Comparison of ENCODE assay signal across 8 cellular contexts in the genomic region with DNA sequence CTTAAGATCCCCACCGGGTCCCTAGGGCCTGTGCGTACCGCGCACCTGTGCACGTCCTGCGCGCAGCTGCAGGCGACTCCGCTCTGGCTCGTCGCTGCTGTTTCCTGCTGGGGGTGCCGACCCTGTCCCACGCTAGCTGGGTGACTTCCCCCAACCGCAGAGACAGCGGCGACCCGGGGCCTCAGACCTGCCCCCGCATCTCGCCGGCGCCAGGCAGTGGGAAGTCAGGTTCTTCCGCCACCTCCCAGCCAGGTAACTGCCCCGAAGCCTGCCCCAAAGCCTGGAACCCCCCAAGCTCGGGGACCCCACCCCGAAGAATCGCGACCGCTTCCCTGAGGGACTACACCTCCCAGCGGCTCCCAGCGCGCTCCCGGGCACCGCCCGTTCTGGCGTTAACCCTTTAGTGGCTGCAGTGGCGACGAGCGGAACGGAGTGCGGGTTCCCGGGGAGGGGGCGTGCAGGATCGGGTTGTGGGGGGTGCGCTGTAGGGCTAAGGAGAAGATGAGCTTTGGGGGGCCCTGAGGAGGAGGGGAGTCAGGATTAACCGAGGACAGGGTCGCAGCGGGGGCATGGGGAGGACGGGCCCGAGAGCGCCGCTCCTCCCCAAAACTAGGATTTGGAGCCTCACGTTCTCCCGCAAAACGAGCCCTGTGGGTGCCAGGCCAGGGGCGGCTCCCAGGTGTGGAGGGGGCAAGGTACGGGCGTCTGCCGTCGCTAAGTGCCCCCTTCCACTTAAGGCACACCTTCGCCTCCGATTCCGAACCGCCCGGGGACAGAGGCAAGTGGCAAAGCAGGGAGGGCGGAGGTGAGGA. TPM values are rescaled to one million over a fixed set of nuclear protein-coding genes. Genes with fewer than 3 reads are reported as not detected.
DNase-seq lines count a peak whose midpoint lies in the region; ATAC-seq and TF ChIP-seq lines count a peak whose summit lies in the region.

No MANE protein-coding gene starts in this region.

- no peak overlapping the region for H3K27ac ChIP-seq in mammary epithelial cell (ENCODE audit: insufficient read depth, low read depth, low read length)

- H3K36me3 ChIP-seq in mammary epithelial cell (ENCODE audit: insufficient read depth, low read length), result no peaks in the 10 kb centered on the region
- H3K36me3 ChIP-seq in kidney epithelial cell (ENCODE audit: control insufficient read depth, insufficient read depth, low read length), result no peaks in the 10 kb centered on the region

- TF ChIP-seq CTCF in GM10266 (IDR thresholded peaks at IDR 0.05; ENCODE audit: control insufficient read depth, insufficient read depth, low read depth, missing control alignments), result no peak
- no peak for TF ChIP-seq CTCF in mammary epithelial cell (conservative IDR thresholded peaks at IDR 0.05 in 1 of 2, IDR thresholded peaks at IDR 0.05 in 1 of 2; ENCODE audit: extremely low read depth in 1 of 2, insufficient read depth in 1 of 2, low read depth in 1 of 2, low read length in 2 of 2)
- no peak for TF ChIP-seq CTCF in kidney epithelial cell (IDR thresholded peaks at IDR 0.05; ENCODE audit: insufficient read depth, low read length, poor library complexity, severe bottlenecking)

- WGBS in mammary epithelial cell (ENCODE audit: low coverage, missing lambda C conversion rate), result 4% methylated on average over 5 of the region's 65 CpGs

- H4K20me1 ChIP-seq in mammary epithelial cell (ENCODE audit: insufficient read depth, low read length), result no peaks in the 10 kb centered on the region

- BruUV-seq in mammary epithelial cell (replicated peaks; lab: Mats Ljungman, UMichigan), result no TSS peak

- DNase-seq in GM10266 (ENCODE audit: extremely low spot score) (peak; percentile 67), T-helper 22 cell (ENCODE audit: low read depth) (peak; percentile 43), mammary epithelial cell (no peak), kidney epithelial cell (ENCODE audit: low read depth) (no peak), GM19240 (ENCODE audit: insufficient read length, low spot score) (no peak)
- DNase-seq in stimulated activated CD4-positive, alpha-beta T cell treated with anti-CD3 and anti-CD28 coated beads, Interleukin-15, amount 100 ng/mL, for 48 hours (ENCODE audit: low read depth in 2 of 2), result peak; percentile 14 to 34

- intact Hi-C loops in mammary epithelial cell (cut with micrococcal nuclease), result no loop called here

- ATAC-seq in HG03139 (IDR thresholded peaks at IDR 0.05; ENCODE audit: unreplicated experiment), result peak; percentile 54
- ATAC-seq in GM21723 (IDR thresholded peaks at IDR 0.05; ENCODE audit: unreplicated experiment), result no peak

- H3K4me2 ChIP-seq in mammary epithelial cell (ENCODE audit: insufficient read depth, low read depth, low read length), result peak overlapping the region; percentile 97

- H3K4me1 ChIP-seq in mammary epithelial cell (ENCODE audit: insufficient read depth, low read length), result peaks cover 18% of the 10 kb centered on the region

- dilution Hi-C loops in mammary epithelial cell (cut with HindIII; ENCODE audit: low sequenced_read_pairs), result no loop called here

- H3K9me3 ChIP-seq in mammary epithelial cell (replicated peaks; ENCODE audit: insufficient read depth, low read length), result no peaks in the 10 kb centered on the region

- H3K4me3 ChIP-seq in mammary epithelial cell (replicated peaks in 1 of 3; ENCODE audit: insufficient read depth in 1 of 3, low read depth in 2 of 3, low read length in 3 of 3), result peak overlapping the region; percentile 54 to 77 (median 71)
- peak overlapping the region; percentile 67 for H3K4me3 ChIP-seq in kidney epithelial cell (ENCODE audit: low read depth, low read length)

- no peaks in the 10 kb centered on the region for H3K79me2 ChIP-seq in mammary epithelial cell (ENCODE audit: insufficient read depth, low read length)

- H3K9ac ChIP-seq in mammary epithelial cell (ENCODE audit: insufficient read depth, low read length), result no peak overlapping the region

- CTCF ChIA-PET in mammary epithelial cell (lab: Charles Lee; ENCODE audit: low non-redundant PET), result no interaction called here

- in situ Hi-C loops in mammary epithelial cell (cut with MboI; ENCODE audit: low sequenced_read_pairs in 2 of 2), result no loop called here

- H3K27me3 ChIP-seq in mammary epithelial cell (ENCODE audit: insufficient read depth, low read length) (no peaks in the 10 kb centered on the region), kidney epithelial cell (ENCODE audit: control insufficient read depth, insufficient read depth, low read length) (peaks cover 2% of the 10 kb centered on the region)

- peak overlapping the region; percentile 87 for H2AFZ ChIP-seq in mammary epithelial cell (ENCODE audit: low read depth, low read length)

RNA-seq across cellular contexts. Expression of a gene that starts 0.6 kb away (rescaled TPM):
- total RNA-seq in mammary epithelial cell, result 1 to 10 TPM; 7.4 to 7.7 TPM
- polyA plus RNA-seq in mammary epithelial cell, result 2.3 TPM
- polyA minus RNA-seq in mammary epithelial cell, result not detected
- 6.1 and 10.1 TPM in 2 replicates for total RNA-seq in kidney epithelial cell

RNA-seq across cellular contexts. Expression of a gene that starts 11.6 kb away (rescaled TPM):
- 10 to 100 TPM; 41.5 to 45.3 TPM for total RNA-seq in mammary epithelial cell
- 158 TPM for polyA plus RNA-seq in mammary epithelial cell
- 29.1 TPM for polyA minus RNA-seq in mammary epithelial cell
- 108 and 119 TPM in 2 replicates for total RNA-seq in kidney epithelial cell

RNA-seq across cellular contexts. Expression of a gene that starts 21.0 kb away (rescaled TPM):
- total RNA-seq in mammary epithelial cell, result 100 to 1,000 TPM in 1 of 2 donors, 10 to 100 TPM in 1; 78.2 to 156 TPM
- polyA plus RNA-seq in mammary epithelial cell, result 35.5 TPM
- polyA minus RNA-seq in mammary epithelial cell, result 48.3 TPM
- 109 and 141 TPM in 2 replicates for total RNA-seq in kidney epithelial cell

Comparison
In these comparisons a context has a peak if more than half of its experiments do, and no peak if none do; other contexts are left out.
1. DNase-seq: peak in GM10266 (single experiment), T-helper 22 cell (single experiment) and stimulated activated CD4-positive, alpha-beta T cell treated with anti-CD3 and anti-CD28 coated beads, Interleukin-15, amount 100 ng/mL, for 48 hours (2 of 2); none in mammary epithelial cell (single experiment), kidney epithelial cell (single experiment) and GM19240 (single experiment).